8 cellular contexts compared by ENCODE assay signal in genomic region chr7:130440527-130441365, GRCh38. TPM values are rescaled to one million over a fixed set of nuclear protein-coding genes. Genes with fewer than 3 reads are reported as not detected.
DNase-seq lines count a peak whose midpoint lies in the region; ATAC-seq and TF ChIP-seq lines count a peak whose summit lies in the region.

Gene CEP41, minus strand, starts transcription at chr7:130441016. Its CDS starts 50 bp downstream, at chr7:130440966.

- ATAC-seq in HG02610 (IDR thresholded peaks at IDR 0.05; ENCODE audit: unreplicated experiment) (peak; percentile 99), SK-N-SH treated with all-trans-retinoic acid at 6 μM for 48 hours (peak; percentile 99)
- peak; percentile 97 to 99 for ATAC-seq in activated naive CD4-positive, alpha-beta T cell treated with anti-CD3 and anti-CD28 coated beads, Interleukin-2, amount 50 U/mL, for 72 hours

- POLR2A ChIA-PET in GM10248 (lab: Yijun Ruan, JAX) = no interaction called here

- H3K9me3 ChIP-seq in suprapubic skin = no peaks in the 10 kb centered on the region

- H3K27ac ChIP-seq in suprapubic skin = peak within 1 kb of the TSS; percentile 86

- 3% methylated on average over 52 of the region's 61 CpGs for WGBS in suprapubic skin

- peak within 1 kb of the TSS; percentile 93 to 98 for H3K27ac Mint-ChIP-seq in activated naive CD4-positive, alpha-beta T cell treated with anti-CD3 and anti-CD28 coated beads, Interleukin-2, amount 50 U/mL, for 72 hours

- H3K4me1 ChIP-seq in suprapubic skin = peaks cover 19% of the 10 kb centered on the region

- no peaks in the 10 kb centered on the region for H3K36me3 ChIP-seq in suprapubic skin

- TF ChIP-seq POLR2A in suprapubic skin (IDR thresholded peaks at IDR 0.05) = no peak

- H3K36me3 Mint-ChIP-seq in activated naive CD4-positive, alpha-beta T cell treated with anti-CD3 and anti-CD28 coated beads, Interleukin-2, amount 50 U/mL, for 72 hours = peaks cover 10 to 29% of the 10 kb centered on the region in 2 donors

- peak within 1 kb of the TSS; percentile 88 for H3K4me3 ChIP-seq in suprapubic skin

- CTCF ChIA-PET in GM10248 (lab: Yijun Ruan, JAX) = interaction anchor here (0.9 to 1.8 kb wide), 2 partner anchors 17 to 135 kb away, joined by 3 to 5 read pairs; no protein-coding TSS in a partner anchor

- H3K9me3 Mint-ChIP-seq in activated naive CD4-positive, alpha-beta T cell treated with anti-CD3 and anti-CD28 coated beads, Interleukin-2, amount 50 U/mL, for 72 hours = peaks cover 5% of the 10 kb centered on the region in 2 donors

- H3K27me3 ChIP-seq in suprapubic skin = no peaks in the 10 kb centered on the region

- no peak for TF ChIP-seq CTCF in GM10248 (IDR thresholded peaks at IDR 0.05; ENCODE audit: control extremely low read depth, extremely low read depth, low read depth, missing control alignments)
- TF ChIP-seq CTCF in suprapubic skin (IDR thresholded peaks at IDR 0.05) = no peak

- peak; percentile 98 for DNase-seq in GM10248 (ENCODE audit: extremely low spot score)
- DNase-seq in NCI-H1092 treated with DMSO at 0.1 percent for 48 hours (lab: John Stamatoyannopoulos, UW) = peak; percentile 99
- peak; percentile 94 to 95 for DNase-seq in activated naive CD4-positive, alpha-beta T cell treated with anti-CD3 and anti-CD28 coated beads, Interleukin-2, amount 50 U/mL, for 72 hours (ENCODE audit: low spot score in 2 of 2)
- peak; percentile 99 for DNase-seq in globus pallidus (ENCODE audit: low spot score)
- DNase-seq in nucleus accumbens (lab: John Stamatoyannopoulos, UW) = peak; percentile 78 to 99 (median 96)
- peak; percentile 96 to 97 for DNase-seq in suprapubic skin (ENCODE audit: low spot score in 2 of 2)

- no peak for TF ChIP-seq EP300 in suprapubic skin (IDR thresholded peaks at IDR 0.05)

TF ChIP-seq in SK-N-SH treated with all-trans-retinoic acid at 6 μM for 48 hours, 23 proteins besides CTCF, POLR2A, EP300 and RAD21:
- 0 out of 2 replicates have a peak, but pooled peaks have one; percentile 7 for TF ChIP-seq GLIS3 (CRISPR knock-in tag; IDR thresholded peaks at IDR 0.05)
- TF ChIP-seq TSHZ2 (CRISPR knock-in tag; IDR thresholded peaks at IDR 0.05) = peak; percentile 23; the same call in 1 of the 2 replicates
- TF ChIP-seq BACH2 (CRISPR knock-in tag; IDR thresholded peaks at IDR 0.05; ENCODE audit: borderline replicate concordance) = no peak
- TF ChIP-seq ESRRG (CRISPR knock-in tag; IDR thresholded peaks at IDR 0.05) = no peak
- TF ChIP-seq ZNF565 (CRISPR knock-in tag; conservative IDR thresholded peaks at IDR 0.05; ENCODE audit: low read depth) = no peak

RNA-seq across cellular contexts. Expression of gene CEP41, which starts in this region (rescaled TPM):
- 10 to 100 TPM; 12.6 to 15.1 TPM for total RNA-seq in activated naive CD4-positive, alpha-beta T cell treated with anti-CD3 and anti-CD28 coated beads, Interleukin-2, amount 50 U/mL, for 72 hours
- 1 to 10 TPM; 1.1 to 4.6 (median 4.2) TPM for total RNA-seq in suprapubic skin

Comparison
In these comparisons a context has a peak if more than half of its experiments do, and no peak if none do; other contexts are left out.
1. Peak in every context shown above with its lines: DNase-seq, ATAC-seq, H3K4me3 ChIP-seq and H3K27ac ChIP-seq.